ENCODE assay signal across 9 cellular contexts in the genomic region with DNA sequence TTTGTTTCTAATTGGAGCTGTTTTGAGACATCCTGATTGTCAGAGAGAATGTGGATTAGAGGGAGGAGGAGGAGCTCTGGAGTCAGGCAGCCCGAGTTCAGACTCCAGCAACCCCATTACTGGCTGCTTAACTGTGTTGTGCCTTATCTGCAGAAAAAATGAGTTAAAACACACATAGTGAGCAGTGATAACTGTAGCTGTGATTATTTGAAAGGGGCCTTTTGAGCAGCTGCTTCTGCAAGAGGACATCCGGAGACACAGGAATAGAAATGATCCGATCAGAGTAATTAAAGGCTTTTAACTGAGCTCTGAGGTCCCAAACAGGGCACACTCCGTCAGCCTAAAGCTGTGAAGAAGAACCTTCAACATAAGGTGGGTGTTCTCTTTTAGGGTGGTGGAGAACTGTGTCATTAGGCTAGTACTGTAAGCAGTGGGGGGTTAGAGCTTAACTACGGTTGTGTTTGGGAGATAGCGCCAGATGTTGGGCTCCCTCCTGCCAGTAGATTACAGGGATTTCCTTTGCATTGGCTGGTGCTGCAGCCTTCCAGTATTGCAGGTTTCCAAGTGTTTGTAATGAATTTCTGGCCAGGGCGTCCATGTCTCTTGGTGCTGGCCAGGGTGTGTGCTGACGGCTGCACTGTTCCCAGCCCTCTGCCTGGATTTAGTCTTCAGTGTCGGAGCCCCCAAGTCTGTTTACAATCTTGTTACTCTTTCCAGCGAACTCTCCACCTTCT. TPM values are rescaled to one million over a fixed set of nuclear protein-coding genes. Genes with fewer than 3 reads are reported as not detected.
DNase-seq lines count a peak whose midpoint lies in the region; ATAC-seq and TF ChIP-seq lines count a peak whose summit lies in the region.
"Had no signal": no experiment of that assay in that cellular context is flagged by ENCODE, and none has a peak within 500 bp of the region (broad histone marks: within the 10 kb centered on the region; RNA-seq: fewer than 3 reads in every experiment).

No MANE protein-coding gene starts in this region.

- H3K4me3 Mint-ChIP-seq in activated naive CD8-positive, alpha-beta T cell treated with anti-CD3 and anti-CD28 coated beads, Interleukin-2, amount 50 U/mL, for 24 hours = no peak overlapping the region

- H3K4me3 ChIP-seq in adrenal gland = peak overlapping the region in 1 of 4 donors; percentile 31
- H3K4me3 ChIP-seq in hepatocyte = no peak overlapping the region
- peak overlapping the region in 3 of 4 donors; percentile 12 to 35 (median 29) for H3K4me3 ChIP-seq in sigmoid colon

- no peaks in the 10 kb centered on the region for H3K27me3 Mint-ChIP-seq in activated naive CD8-positive, alpha-beta T cell treated with anti-CD3 and anti-CD28 coated beads, Interleukin-2, amount 50 U/mL, for 24 hours

- H3K27me3 ChIP-seq in adrenal gland (no peaks in the 10 kb centered on the region), hepatocyte (no peaks in the 10 kb centered on the region), sigmoid colon (no peaks in the 10 kb centered on the region)

- H3K9me2 ChIP-seq in hepatocyte (replicated peaks; ENCODE audit: insufficient read depth) = no peaks in the 10 kb centered on the region

- DNase-seq in GM03348 (ENCODE audit: low spot score) (peak; percentile 58), adrenal gland (peak in 1 of 7 donors; percentile 23), hepatocyte (ENCODE audit: low spot score) (peak; percentile 34), sigmoid colon (peak; percentile 77), globus pallidus (ENCODE audit: low spot score) (no peak)
- DNase-seq in stimulated activated CD4-positive, alpha-beta T cell treated with anti-CD3 and anti-CD28 coated beads, Interleukin-2, amount 100 ng/mL, for 48 hours = no peak
- DNase-seq in activated naive CD8-positive, alpha-beta T cell treated with anti-CD3 and anti-CD28 coated beads, Interleukin-2, amount 50 U/mL, for 24 hours = no peak
- DNase-seq: Karpas-422 had no signal

- intact Hi-C loops in adrenal gland (cut with DNase I) = no loop called here
- intact Hi-C loops in sigmoid colon (cut with DNase I) = no loop called here

- H4K20me1 ChIP-seq in hepatocyte (ENCODE audit: insufficient read depth, poor library complexity, severe bottlenecking) = peaks cover 91% of the 10 kb centered on the region

- no peaks in the 10 kb centered on the region for H3K9me3 Mint-ChIP-seq in activated naive CD8-positive, alpha-beta T cell treated with anti-CD3 and anti-CD28 coated beads, Interleukin-2, amount 50 U/mL, for 24 hours

- H3K36me3 ChIP-seq in adrenal gland (replicated peaks in 1 of 2) (no peaks in the 10 kb centered on the region), hepatocyte (replicated peaks; ENCODE audit: insufficient read depth, low read depth) (no peaks in the 10 kb centered on the region), sigmoid colon (no peaks in the 10 kb centered on the region)

- TF ChIP-seq CTCF in adrenal gland (IDR thresholded peaks at IDR 0.05) (no peak), hepatocyte (IDR thresholded peaks at IDR 0.05; ENCODE audit: poor library complexity) (no peak), sigmoid colon (IDR thresholded peaks at IDR 0.05) (no peak)

- H3K9me3 ChIP-seq in adrenal gland (replicated peaks in 1 of 3) (no peaks in the 10 kb centered on the region), hepatocyte (ENCODE audit: low read depth) (no peaks in the 10 kb centered on the region), sigmoid colon (no peaks in the 10 kb centered on the region)

- ATAC-seq in HG03196 (IDR thresholded peaks at IDR 0.05; ENCODE audit: unreplicated experiment) = no peak
- ATAC-seq in activated naive CD8-positive, alpha-beta T cell treated with anti-CD3 and anti-CD28 coated beads, Interleukin-2, amount 50 U/mL, for 24 hours = no peak

- peaks cover 100% of the 10 kb centered on the region for H3K79me2 ChIP-seq in hepatocyte

- H3K4me1 Mint-ChIP-seq in activated naive CD8-positive, alpha-beta T cell treated with anti-CD3 and anti-CD28 coated beads, Interleukin-2, amount 50 U/mL, for 24 hours = peaks cover 67% of the 10 kb centered on the region

- 52 to 65% (median 57%) methylated on average over 10 of the region's 10 CpGs for WGBS in adrenal gland, 4 donors
- 17% methylated on average over 10 of the region's 10 CpGs for WGBS in hepatocyte (ENCODE audit: low lambda C conversion rate, missing lambda C conversion rate)
- 61 to 77% methylated on average over 10 of the region's 10 CpGs for WGBS in sigmoid colon, 2 donors

- no peak overlapping the region for H2AFZ ChIP-seq in hepatocyte

- H3K27ac ChIP-seq in adrenal gland = peak overlapping the region in 4 of 5 donors; percentile 19 to 79 (median 48)
- H3K27ac ChIP-seq in hepatocyte = peak overlapping the region; percentile 87
- H3K27ac ChIP-seq in sigmoid colon = peak overlapping the region; percentile 55 to 73 (median 63)

- H3K4me1 ChIP-seq in adrenal gland (replicated peaks in 1 of 2) = peaks cover 40 to 98% of the 10 kb centered on the region in 2 donors
- H3K4me1 ChIP-seq in hepatocyte (ENCODE audit: insufficient read depth) = peaks cover 62% of the 10 kb centered on the region
- peaks cover 0 to 89% (median 76%) of the 10 kb centered on the region in 4 donors for H3K4me1 ChIP-seq in sigmoid colon

- H3K4me2 ChIP-seq in hepatocyte = peak overlapping the region; percentile 75

- no peak for TF ChIP-seq POLR2A in adrenal gland (IDR thresholded peaks at IDR 0.05)
- no peak for TF ChIP-seq POLR2A in sigmoid colon (IDR thresholded peaks at IDR 0.05)

- H3K36me3 Mint-ChIP-seq in activated naive CD8-positive, alpha-beta T cell treated with anti-CD3 and anti-CD28 coated beads, Interleukin-2, amount 50 U/mL, for 24 hours (ENCODE audit: low read depth) = no peaks in the 10 kb centered on the region

- no peak overlapping the region for H3K27ac Mint-ChIP-seq in activated naive CD8-positive, alpha-beta T cell treated with anti-CD3 and anti-CD28 coated beads, Interleukin-2, amount 50 U/mL, for 24 hours

- no peak for TF ChIP-seq EP300 in sigmoid colon (IDR thresholded peaks at IDR 0.05)

RNA-seq across cellular contexts. Expression of gene ADD1, which starts 24.3 kb away (rescaled TPM):
- total RNA-seq in adrenal gland (100 to 1,000 TPM; 176 to 290 (median 241) TPM), hepatocyte (143 and 179 TPM in 2 replicates), sigmoid colon (100 to 1,000 TPM; 166 to 378 (median 183) TPM)
- polyA plus RNA-seq in adrenal gland (100 to 1,000 TPM; 134 to 468 (median 338) TPM), hepatocyte (174 and 208 TPM in 2 replicates), sigmoid colon (100 to 1,000 TPM; 113 to 162 (median 120) TPM)

Comparison
In these comparisons a context has a peak if more than half of its experiments do, and no peak if none do; other contexts are left out.
1. DNase-seq: peak in GM03348 (single experiment), hepatocyte (single experiment) and sigmoid colon (single experiment); none in globus pallidus (single experiment), stimulated activated CD4-positive, alpha-beta T cell treated with anti-CD3 and anti-CD28 coated beads, Interleukin-2, amount 100 ng/mL, for 48 hours (0 of 2) and activated naive CD8-positive, alpha-beta T cell treated with anti-CD3 and anti-CD28 coated beads, Interleukin-2, amount 50 U/mL, for 24 hours (single experiment).
2. Peak in every context shown above with its lines, with median percentiles within 50 percentile points of each other: H3K27ac ChIP-seq.